In the genomic region with DNA sequence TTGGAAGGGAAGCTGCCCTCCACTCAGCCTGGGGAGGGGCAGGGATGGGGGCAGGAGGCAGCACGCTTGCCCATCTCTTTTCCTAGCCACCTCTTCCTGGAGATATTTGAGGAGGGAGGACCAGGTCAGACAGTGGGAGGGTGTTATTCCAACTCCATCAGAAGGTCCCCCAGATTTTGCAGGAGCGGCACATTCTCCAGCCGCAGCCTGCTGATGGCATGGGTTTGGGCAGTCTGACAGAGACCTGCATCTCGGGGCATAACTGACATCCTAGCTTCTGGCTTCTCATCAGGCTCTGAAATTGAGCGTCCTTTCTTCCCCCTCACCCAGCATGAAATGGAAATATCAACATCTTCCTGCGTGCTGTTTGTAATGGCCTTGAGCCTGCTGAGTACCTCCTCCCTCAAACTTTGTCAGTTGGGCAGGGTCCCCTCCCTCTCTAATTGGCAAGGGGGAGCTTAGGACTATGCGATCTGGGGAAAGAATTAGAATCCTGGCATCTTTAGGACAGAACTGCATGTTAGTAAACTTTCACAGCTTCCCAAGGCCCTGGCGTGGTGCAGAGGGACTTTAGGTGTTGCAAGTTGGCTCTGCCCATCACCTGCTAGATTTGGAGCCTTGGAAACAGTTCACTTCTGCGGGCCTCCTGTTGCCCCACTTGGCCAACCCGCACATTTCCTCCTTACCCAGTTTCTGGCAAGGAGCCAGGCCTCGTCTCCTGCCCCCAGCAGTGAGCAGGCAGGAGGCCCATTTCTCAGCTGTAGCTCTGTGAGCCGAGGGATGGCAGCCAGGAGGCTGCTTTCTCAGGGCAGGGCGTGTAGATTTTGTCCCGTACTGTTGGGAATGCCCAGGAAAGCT, we compare ENCODE assay signal across 1 cellular context.
TF ChIP-seq lines count a peak whose summit lies in the region.

No MANE protein-coding gene starts in this region.

TF ChIP-seq in GM23338, 12 proteins besides CTCF, POLR2A, EP300 and RAD21:
- TF ChIP-seq, protein P1, sequence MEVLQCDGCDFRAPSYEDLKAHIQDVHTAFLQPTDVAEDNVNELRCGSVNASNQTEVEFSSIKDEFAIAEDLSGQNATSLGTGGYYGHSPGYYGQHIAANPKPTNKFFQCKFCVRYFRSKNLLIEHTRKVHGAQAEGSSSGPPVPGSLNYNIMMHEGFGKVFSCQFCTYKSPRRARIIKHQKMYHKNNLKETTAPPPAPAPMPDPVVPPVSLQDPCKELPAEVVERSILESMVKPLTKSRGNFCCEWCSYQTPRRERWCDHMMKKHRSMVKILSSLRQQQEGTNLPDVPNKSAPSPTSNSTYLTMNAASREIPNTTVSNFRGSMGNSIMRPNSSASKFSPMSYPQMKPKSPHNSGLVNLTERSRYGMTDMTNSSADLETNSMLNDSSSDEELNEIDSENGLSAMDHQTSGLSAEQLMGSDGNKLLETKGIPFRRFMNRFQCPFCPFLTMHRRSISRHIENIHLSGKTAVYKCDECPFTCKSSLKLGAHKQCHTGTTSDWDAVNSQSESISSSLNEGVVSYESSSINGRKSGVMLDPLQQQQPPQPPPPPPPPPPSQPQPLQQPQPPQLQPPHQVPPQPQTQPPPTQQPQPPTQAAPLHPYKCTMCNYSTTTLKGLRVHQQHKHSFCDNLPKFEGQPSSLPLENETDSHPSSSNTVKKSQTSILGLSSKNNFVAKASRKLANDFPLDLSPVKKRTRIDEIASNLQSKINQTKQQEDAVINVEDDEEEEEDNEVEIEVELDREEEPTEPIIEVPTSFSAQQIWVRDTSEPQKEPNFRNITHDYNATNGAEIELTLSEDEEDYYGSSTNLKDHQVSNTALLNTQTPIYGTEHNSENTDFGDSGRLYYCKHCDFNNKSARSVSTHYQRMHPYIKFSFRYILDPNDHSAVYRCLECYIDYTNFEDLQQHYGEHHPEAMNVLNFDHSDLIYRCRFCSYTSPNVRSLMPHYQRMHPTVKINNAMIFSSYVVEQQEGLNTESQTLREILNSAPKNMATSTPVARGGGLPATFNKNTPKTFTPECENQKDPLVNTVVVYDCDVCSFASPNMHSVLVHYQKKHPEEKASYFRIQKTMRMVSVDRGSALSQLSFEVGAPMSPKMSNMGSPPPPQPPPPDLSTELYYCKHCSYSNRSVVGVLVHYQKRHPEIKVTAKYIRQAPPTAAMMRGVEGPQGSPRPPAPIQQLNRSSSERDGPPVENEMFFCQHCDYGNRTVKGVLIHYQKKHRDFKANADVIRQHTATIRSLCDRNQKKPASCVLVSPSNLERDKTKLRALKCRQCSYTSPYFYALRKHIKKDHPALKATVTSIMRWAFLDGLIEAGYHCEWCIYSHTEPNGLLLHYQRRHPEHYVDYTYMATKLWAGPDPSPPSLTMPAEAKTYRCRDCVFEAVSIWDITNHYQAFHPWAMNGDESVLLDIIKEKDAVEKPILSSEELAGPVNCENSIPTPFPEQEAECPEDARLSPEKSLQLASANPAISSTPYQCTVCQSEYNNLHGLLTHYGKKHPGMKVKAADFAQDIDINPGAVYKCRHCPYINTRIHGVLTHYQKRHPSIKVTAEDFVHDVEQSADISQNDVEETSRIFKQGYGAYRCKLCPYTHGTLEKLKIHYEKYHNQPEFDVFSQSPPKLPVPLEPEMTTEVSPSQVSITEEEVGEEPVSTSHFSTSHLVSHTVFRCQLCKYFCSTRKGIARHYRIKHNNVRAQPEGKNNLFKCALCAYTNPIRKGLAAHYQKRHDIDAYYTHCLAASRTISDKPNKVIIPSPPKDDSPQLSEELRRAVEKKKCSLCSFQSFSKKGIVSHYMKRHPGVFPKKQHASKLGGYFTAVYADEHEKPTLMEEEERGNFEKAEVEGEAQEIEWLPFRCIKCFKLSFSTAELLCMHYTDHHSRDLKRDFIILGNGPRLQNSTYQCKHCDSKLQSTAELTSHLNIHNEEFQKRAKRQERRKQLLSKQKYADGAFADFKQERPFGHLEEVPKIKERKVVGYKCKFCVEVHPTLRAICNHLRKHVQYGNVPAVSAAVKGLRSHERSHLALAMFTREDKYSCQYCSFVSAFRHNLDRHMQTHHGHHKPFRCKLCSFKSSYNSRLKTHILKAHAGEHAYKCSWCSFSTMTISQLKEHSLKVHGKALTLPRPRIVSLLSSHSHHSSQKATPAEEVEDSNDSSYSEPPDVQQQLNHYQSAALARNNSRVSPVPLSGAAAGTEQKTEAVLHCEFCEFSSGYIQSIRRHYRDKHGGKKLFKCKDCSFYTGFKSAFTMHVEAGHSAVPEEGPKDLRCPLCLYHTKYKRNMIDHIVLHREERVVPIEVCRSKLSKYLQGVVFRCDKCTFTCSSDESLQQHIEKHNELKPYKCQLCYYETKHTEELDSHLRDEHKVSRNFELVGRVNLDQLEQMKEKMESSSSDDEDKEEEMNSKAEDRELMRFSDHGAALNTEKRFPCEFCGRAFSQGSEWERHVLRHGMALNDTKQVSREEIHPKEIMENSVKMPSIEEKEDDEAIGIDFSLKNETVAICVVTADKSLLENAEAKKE (CRISPR knock-in tag; IDR thresholded peaks at IDR 0.05) = no peak
- TF ChIP-seq, protein P2, sequence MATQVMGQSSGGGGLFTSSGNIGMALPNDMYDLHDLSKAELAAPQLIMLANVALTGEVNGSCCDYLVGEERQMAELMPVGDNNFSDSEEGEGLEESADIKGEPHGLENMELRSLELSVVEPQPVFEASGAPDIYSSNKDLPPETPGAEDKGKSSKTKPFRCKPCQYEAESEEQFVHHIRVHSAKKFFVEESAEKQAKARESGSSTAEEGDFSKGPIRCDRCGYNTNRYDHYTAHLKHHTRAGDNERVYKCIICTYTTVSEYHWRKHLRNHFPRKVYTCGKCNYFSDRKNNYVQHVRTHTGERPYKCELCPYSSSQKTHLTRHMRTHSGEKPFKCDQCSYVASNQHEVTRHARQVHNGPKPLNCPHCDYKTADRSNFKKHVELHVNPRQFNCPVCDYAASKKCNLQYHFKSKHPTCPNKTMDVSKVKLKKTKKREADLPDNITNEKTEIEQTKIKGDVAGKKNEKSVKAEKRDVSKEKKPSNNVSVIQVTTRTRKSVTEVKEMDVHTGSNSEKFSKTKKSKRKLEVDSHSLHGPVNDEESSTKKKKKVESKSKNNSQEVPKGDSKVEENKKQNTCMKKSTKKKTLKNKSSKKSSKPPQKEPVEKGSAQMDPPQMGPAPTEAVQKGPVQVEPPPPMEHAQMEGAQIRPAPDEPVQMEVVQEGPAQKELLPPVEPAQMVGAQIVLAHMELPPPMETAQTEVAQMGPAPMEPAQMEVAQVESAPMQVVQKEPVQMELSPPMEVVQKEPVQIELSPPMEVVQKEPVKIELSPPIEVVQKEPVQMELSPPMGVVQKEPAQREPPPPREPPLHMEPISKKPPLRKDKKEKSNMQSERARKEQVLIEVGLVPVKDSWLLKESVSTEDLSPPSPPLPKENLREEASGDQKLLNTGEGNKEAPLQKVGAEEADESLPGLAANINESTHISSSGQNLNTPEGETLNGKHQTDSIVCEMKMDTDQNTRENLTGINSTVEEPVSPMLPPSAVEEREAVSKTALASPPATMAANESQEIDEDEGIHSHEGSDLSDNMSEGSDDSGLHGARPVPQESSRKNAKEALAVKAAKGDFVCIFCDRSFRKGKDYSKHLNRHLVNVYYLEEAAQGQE (IDR thresholded peaks at IDR 0.05; ENCODE audit: unreplicated experiment) = no peak
- no peak for TF ChIP-seq ZNF331 (CRISPR knock-in tag; IDR thresholded peaks at IDR 0.05; ENCODE audit: low read depth)
- TF ChIP-seq EZH2phosphoT487 (IDR thresholded peaks at IDR 0.05; ENCODE audit: unreplicated experiment) = no peak
- no peak for TF ChIP-seq STAT1 (IDR thresholded peaks at IDR 0.05; ENCODE audit: unreplicated experiment)
- TF ChIP-seq POLR2AphosphoS5 (IDR thresholded peaks at IDR 0.05; ENCODE audit: low read depth) = no peak
- no peak for TF ChIP-seq CREB1 (CRISPR knock-in tag; IDR thresholded peaks at IDR 0.05; ENCODE audit: low read depth)
